Comparison of ENCODE assay signal across 23 cellular contexts in the genomic region with DNA sequence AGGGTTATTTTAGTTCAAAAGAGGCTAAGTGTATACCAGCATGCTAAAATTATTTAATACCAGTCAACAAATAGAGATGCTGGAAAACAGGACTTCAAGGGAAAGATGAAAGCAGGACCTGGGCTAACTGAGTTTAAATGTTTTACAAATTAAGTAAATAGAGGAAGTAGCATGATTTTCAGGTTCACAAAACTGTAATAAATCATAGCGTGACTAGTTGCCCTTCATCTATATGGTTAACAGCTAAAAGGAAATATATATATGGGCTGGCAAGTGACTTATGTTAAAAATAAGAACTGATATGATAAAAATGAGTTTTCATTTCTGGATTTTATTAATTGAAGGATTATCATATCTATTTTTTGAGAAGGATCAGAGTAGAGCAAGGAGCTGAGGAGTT.
"Had no signal": no experiment of that assay in that cellular context is flagged by ENCODE, and none has a peak within 500 bp of the region (broad histone marks: within the 10 kb centered on the region; RNA-seq: fewer than 3 reads in every experiment).

No MANE protein-coding gene starts in this region.

- FAIRE-seq: endothelial cell of umbilical vein had no signal

- H3K9me3 Mint-ChIP-seq: type B pancreatic cell had no signal

- H3K4me1 Mint-ChIP-seq: nephron, neural progenitor cell had no signal

- ATAC-seq: foreskin keratinocyte; gastroesophageal sphincter; heart left ventricle; left lobe of liver; mucosa of descending colon; naive thymus-derived CD4-positive, alpha-beta T cell; right cardiac atrium; stimulated activated effector memory CD8-positive, alpha-beta T cell treated with anti-CD3 and anti-CD28 coated beads, Interleukin-12 subunit alpha, Interleukin-12 subunit beta, amount 100 ng/mL, for 72 hours; stimulated activated naive CD8-positive, alpha-beta T cell treated with anti-CD3 and anti-CD28 coated beads, Interleukin-15, Interleukin-2, amounts not matched to agents 100 U/mL and 50 U/mL, for 24 hours had no signal

- H3K27ac Mint-ChIP-seq: mesothelial cell of epicardium; nephron; neural progenitor cell; stimulated activated effector memory CD8-positive, alpha-beta T cell treated with anti-CD3 and anti-CD28 coated beads, Interleukin-12 subunit alpha, Interleukin-12 subunit beta, amount 100 ng/mL, for 72 hours; type B pancreatic cell had no signal

- H3K36me3 Mint-ChIP-seq: stimulated activated effector memory CD8-positive, alpha-beta T cell treated with anti-CD3 and anti-CD28 coated beads, Interleukin-12 subunit alpha, Interleukin-12 subunit beta, amount 100 ng/mL, for 72 hours; type B pancreatic cell had no signal

- H3K27me3 Mint-ChIP-seq: naive thymus-derived CD4-positive, alpha-beta T cell; type B pancreatic cell had no signal

- DNase-seq: effector memory CD4-positive, alpha-beta T cell; foreskin keratinocyte; heart left ventricle; kidney; mesenchymal stem cell; mucosa of descending colon; naive thymus-derived CD4-positive, alpha-beta T cell; right cardiac atrium; sigmoid colon; stimulated activated CD4-positive, alpha-beta T cell treated with anti-CD3 and anti-CD28 coated beads, Interleukin-2, amount 100 ng/mL, for 24 hours; stimulated activated CD4-positive, alpha-beta T cell treated with anti-CD3 and anti-CD28 coated beads, Interleukin-4, amount 100 ng/mL, for 24 hours; stimulated activated naive CD8-positive, alpha-beta T cell treated with anti-CD3 and anti-CD28 coated beads, Interleukin-15, Interleukin-2, amounts not matched to agents 100 U/mL and 50 U/mL, for 24 hours; substantia nigra; testis; tibial artery had no signal

- H3K4me3 Mint-ChIP-seq: mesothelial cell of epicardium; naive thymus-derived CD4-positive, alpha-beta T cell; nephron; neural progenitor cell; stimulated activated effector memory CD8-positive, alpha-beta T cell treated with anti-CD3 and anti-CD28 coated beads, Interleukin-12 subunit alpha, Interleukin-12 subunit beta, amount 100 ng/mL, for 72 hours; type B pancreatic cell had no signal
